In genomic region chrX:153867139-153867538, GRCh38 we compare ENCODE assay signal across 31 cellular contexts. TPM values are rescaled to one million over a fixed set of nuclear protein-coding genes. Genes with fewer than 3 reads are reported as not detected.
"Had no signal": no experiment of that assay in that cellular context is flagged by ENCODE, and none has a peak within 500 bp of the region (broad histone marks: within the 10 kb centered on the region; RNA-seq: fewer than 3 reads in every experiment).

No MANE protein-coding gene starts in this region.

- H3K36me3 ChIP-seq: MG63, SJCRH30 had no signal

- FAIRE-seq: bronchial epithelial cell, colon had no signal

- H3K27ac ChIP-seq: SJCRH30, SK-N-MC had no signal

- H3K27me3 ChIP-seq: MG63, SJCRH30 had no signal

- DNase-seq: activated CD4-positive, alpha-beta T cell treated with anti-CD3 and anti-CD28 coated beads for 36 hours; activated CD4-positive, alpha-beta T cell treated with anti-CD3 and anti-CD28 coated beads, Interleukin-2, amount 10 ng/mL, durations not matched to agents 7 days and 5 days; activated CD4-positive, alpha-beta T cell treated with anti-CD3 and anti-CD28 coated beads, Interleukin-2, amount 50 U/mL, for 48 hours; activated CD8-positive, alpha-beta memory T cell treated with anti-CD3 and anti-CD28 coated beads, Interleukin-2, amount 50 U/mL, for 4 hours; activated naive CD4-positive, alpha-beta T cell treated with anti-CD3 and anti-CD28 coated beads, Interleukin-2, amount 10 ng/mL, durations not matched to agents 7 days and 5 days; activated naive CD8-positive, alpha-beta T cell treated with anti-CD3 and anti-CD28 coated beads, Interleukin-2, amount 50 U/mL, for 24 hours; activated T-cell treated with anti-CD3 and anti-CD28 coated beads for 4 hours; activated T-cell treated with anti-CD3 and anti-CD28 coated beads, Interleukin-2, amount 50 U/mL, for 4 hours; anterior cingulate cortex; central memory CD4-positive, alpha-beta T cell; Kasumi-1; KG1; MG63; NCI-H1048; NCI-H1436 treated with DMSO at 0.1 percent for 48 hours; NCI-H1694 treated with DMSO at 0.1 percent for 48 hours; NCI-H2081; NCI-H510A; NCI-H526; NCI-H774; SHP77; SJCRH30 had no signal

- ATAC-seq: activated CD4-positive, alpha-beta T cell treated with anti-CD3 and anti-CD28 coated beads for 36 hours; activated CD4-positive, CD25-positive, alpha-beta regulatory T cell treated with anti-CD3 and anti-CD28 coated beads, Interleukin-2, amount 50 U/mL, for 24 hours; activated naive CD8-positive, alpha-beta T cell treated with anti-CD3 and anti-CD28 coated beads, Interleukin-2, amount 50 U/mL, for 24 hours; activated T-cell treated with anti-CD3 and anti-CD28 coated beads, Interleukin-2, amount 50 U/mL, for 4 hours; Panc1; WTC11 had no signal

- H3K4me3 ChIP-seq: MG63, SJCRH30, SK-N-MC had no signal

- H3K9me3 ChIP-seq: MG63, SJCRH30 had no signal

RNA-seq across cellular contexts. Expression of gene AVPR2, which starts 37.3 kb away (rescaled TPM):
- total RNA-seq: activated CD4-positive, alpha-beta T cell treated with anti-CD3 and anti-CD28 coated beads for 36 hours; activated CD4-positive, alpha-beta T cell treated with anti-CD3 and anti-CD28 coated beads, Interleukin-2, amount 10 ng/mL, durations not matched to agents 7 days and 5 days; activated T-cell treated with anti-CD3 and anti-CD28 coated beads, Interleukin-2, amount 50 U/mL, for 4 hours; activated T-helper 1 cell treated with anti-CD3 and anti-CD28 coated beads, Interleukin-12 subunit alpha, Interleukin-12 subunit beta, Interleukin-2, Interleukin-4 antibody, amounts not matched to agents 30 ng/mL and 10 ng/mL and 1 ng/mL, durations not matched to agents 14 hours and 24 hours and 36 hours; bronchial epithelial cell; cerebellum; RPMI7951; SJCRH30 had no signal
